15 cellular contexts compared by ENCODE assay signal in genomic region chr21:14547834-14548513, GRCh38. TPM values are rescaled to one million over a fixed set of nuclear protein-coding genes. Genes with fewer than 3 reads are reported as not detected.
DNase-seq lines count a peak whose midpoint lies in the region; ATAC-seq, FAIRE-seq and TF ChIP-seq lines count a peak whose summit lies in the region.
"Had no signal": no experiment of that assay in that cellular context is flagged by ENCODE, and none has a peak within 500 bp of the region (broad histone marks: within the 10 kb centered on the region; RNA-seq: fewer than 3 reads in every experiment).

No MANE protein-coding gene starts in this region.

- H3K4me3 ChIP-seq in pancreas, result no peak overlapping the region
- H3K4me3 ChIP-seq: lung had no signal

- peaks cover 15% of the 10 kb centered on the region for H3K9me3 Mint-ChIP-seq in activated CD4-positive, alpha-beta T cell treated with anti-CD3 and anti-CD28 coated beads, Interleukin-2, amount 10 ng/mL, durations not matched to agents 24 days and 14 days
- peaks cover 6% of the 10 kb centered on the region for H3K9me3 Mint-ChIP-seq in activated CD4-positive, alpha-beta memory T cell treated with anti-CD3 and anti-CD28 coated beads, Interleukin-2, amount 10 ng/mL, durations not matched to agents 7 days and 5 days
- no peaks in the 10 kb centered on the region for H3K9me3 Mint-ChIP-seq in naive thymus-derived CD8-positive, alpha-beta T cell
- H3K9me3 Mint-ChIP-seq: type B pancreatic cell had no signal

- CTCF ChIA-PET in activated CD4-positive, alpha-beta memory T cell treated with anti-CD3 and anti-CD28 coated beads, Interleukin-2, amount 10 ng/mL, durations not matched to agents 7 days and 5 days (lab: Charles Lee), result interaction anchor here (0.6 to 1.2 kb wide), 2 partner anchors 19 to 183 kb away, joined by 3 to 4 read pairs; no protein-coding TSS in a partner anchor

- no peaks in the 10 kb centered on the region for H3K36me3 ChIP-seq in pancreas

- no peaks in the 10 kb centered on the region for H3K4me1 ChIP-seq in pancreas

- H3K9me3 ChIP-seq in pancreas, result no peaks in the 10 kb centered on the region

- no peak for FAIRE-seq in pancreas (lab: Jason Lieb, UNC)
- FAIRE-seq: colon had no signal

- POLR2A ChIA-PET in activated CD4-positive, alpha-beta memory T cell treated with anti-CD3 and anti-CD28 coated beads, Interleukin-2, amount 10 ng/mL, durations not matched to agents 7 days and 5 days (lab: Charles Lee), result interaction anchor here (0.9 to 7.5 kb wide), 7 partner anchors 8 to 165 kb away, joined by 3 to 196 read pairs (median 4); partner anchors contain the start of gene HSPA13
- POLR2A ChIA-PET in naive thymus-derived CD8-positive, alpha-beta T cell (lab: Charles Lee), result no interaction called here

- ATAC-seq in HG02840 (IDR thresholded peaks at IDR 0.05; ENCODE audit: low FRiP score, unreplicated experiment), result peak; percentile 38
- ATAC-seq in naive thymus-derived CD8-positive, alpha-beta T cell, result no peak
- ATAC-seq in HG02571 (IDR thresholded peaks at IDR 0.05; ENCODE audit: unreplicated experiment), result no peak
- no peak for ATAC-seq in pancreas
- ATAC-seq in GM18907 (IDR thresholded peaks at IDR 0.05; ENCODE audit: unreplicated experiment), result no peak

- no peak overlapping the region for H3K27ac ChIP-seq in pancreas

- H3K27ac Mint-ChIP-seq in activated CD4-positive, alpha-beta T cell treated with anti-CD3 and anti-CD28 coated beads, Interleukin-2, amount 10 ng/mL, durations not matched to agents 24 days and 14 days, result peak overlapping the region; percentile 91
- H3K27ac Mint-ChIP-seq in activated CD4-positive, alpha-beta memory T cell treated with anti-CD3 and anti-CD28 coated beads, Interleukin-2, amount 10 ng/mL, durations not matched to agents 7 days and 5 days, result peak overlapping the region; percentile 73
- peak overlapping the region in 7 of 10 donors; percentile 5 to 74 (median 25) for H3K27ac Mint-ChIP-seq in naive thymus-derived CD8-positive, alpha-beta T cell
- H3K27ac Mint-ChIP-seq: type B pancreatic cell had no signal

- peaks cover 47% of the 10 kb centered on the region for H3K4me1 Mint-ChIP-seq in activated CD4-positive, alpha-beta T cell treated with anti-CD3 and anti-CD28 coated beads, Interleukin-2, amount 10 ng/mL, durations not matched to agents 24 days and 14 days
- peaks cover 53% of the 10 kb centered on the region for H3K4me1 Mint-ChIP-seq in activated CD4-positive, alpha-beta memory T cell treated with anti-CD3 and anti-CD28 coated beads, Interleukin-2, amount 10 ng/mL, durations not matched to agents 7 days and 5 days
- H3K4me1 Mint-ChIP-seq in naive thymus-derived CD8-positive, alpha-beta T cell, result peaks cover 16 to 58% (median 33%) of the 10 kb centered on the region in 4 donors

- peak overlapping the region; percentile 76 for H3K4me3 Mint-ChIP-seq in activated CD4-positive, alpha-beta T cell treated with anti-CD3 and anti-CD28 coated beads, Interleukin-2, amount 10 ng/mL, durations not matched to agents 24 days and 14 days
- peak overlapping the region; percentile 53 for H3K4me3 Mint-ChIP-seq in activated CD4-positive, alpha-beta memory T cell treated with anti-CD3 and anti-CD28 coated beads, Interleukin-2, amount 10 ng/mL, durations not matched to agents 7 days and 5 days
- H3K4me3 Mint-ChIP-seq in naive thymus-derived CD8-positive, alpha-beta T cell, result peak overlapping the region in 2 of 10 donors; percentile 26 to 42
- H3K4me3 Mint-ChIP-seq: type B pancreatic cell had no signal

- intact Hi-C loops in activated CD4-positive, alpha-beta T cell treated with anti-CD3 and anti-CD28 coated beads, Interleukin-2, amount 10 ng/mL, durations not matched to agents 24 days and 14 days (cut with micrococcal nuclease), result loop anchor here (1.0 to 5.0 kb wide), 12 partner anchors 14 to 1184 kb away; partner anchors contain the start of gene HSPA13
- intact Hi-C loops in pancreas (cut with DNase I), result no loop called here

- peak; percentile 73 for DNase-seq in activated CD4-positive, alpha-beta T cell treated with anti-CD3 and anti-CD28 coated beads, Interleukin-2, amount 10 ng/mL, durations not matched to agents 24 days and 14 days
- no peak for DNase-seq in activated CD4-positive, alpha-beta T cell treated with anti-CD3 and anti-CD28 coated beads, Interleukin-2, amount 50 U/mL, for 4 hours
- no peak for DNase-seq in activated CD4-positive, alpha-beta memory T cell treated with anti-CD3 and anti-CD28 coated beads, Interleukin-2, amount 10 ng/mL, durations not matched to agents 7 days and 5 days
- no peak for DNase-seq in naive thymus-derived CD8-positive, alpha-beta T cell
- DNase-seq in pancreas, result no peak
- DNase-seq: activated CD4-positive, alpha-beta T cell treated with anti-CD3 and anti-CD28 coated beads for 1 hour had no signal

- H3K27me3 ChIP-seq in pancreas, result no peaks in the 10 kb centered on the region

- TF ChIP-seq CTCF in pancreas (IDR thresholded peaks at IDR 0.05), result no peak

- H3K27me3 Mint-ChIP-seq in activated CD4-positive, alpha-beta T cell treated with anti-CD3 and anti-CD28 coated beads, Interleukin-2, amount 10 ng/mL, durations not matched to agents 24 days and 14 days, result no peaks in the 10 kb centered on the region
- no peaks in the 10 kb centered on the region for H3K27me3 Mint-ChIP-seq in activated CD4-positive, alpha-beta memory T cell treated with anti-CD3 and anti-CD28 coated beads, Interleukin-2, amount 10 ng/mL, durations not matched to agents 7 days and 5 days
- H3K27me3 Mint-ChIP-seq in naive thymus-derived CD8-positive, alpha-beta T cell, result no peaks in the 10 kb centered on the region
- H3K27me3 Mint-ChIP-seq: type B pancreatic cell had no signal

- H3K36me3 Mint-ChIP-seq in activated CD4-positive, alpha-beta T cell treated with anti-CD3 and anti-CD28 coated beads, Interleukin-2, amount 10 ng/mL, durations not matched to agents 24 days and 14 days (ENCODE audit: low read depth), result peaks cover 15% of the 10 kb centered on the region
- peaks cover 21% of the 10 kb centered on the region for H3K36me3 Mint-ChIP-seq in activated CD4-positive, alpha-beta memory T cell treated with anti-CD3 and anti-CD28 coated beads, Interleukin-2, amount 10 ng/mL, durations not matched to agents 7 days and 5 days (ENCODE audit: low read depth)
- no peaks in the 10 kb centered on the region for H3K36me3 Mint-ChIP-seq in naive thymus-derived CD8-positive, alpha-beta T cell
- H3K36me3 Mint-ChIP-seq: type B pancreatic cell had no signal

- 41 to 49% methylated on average over 3 of the region's 3 CpGs for WGBS in pancreas, 2 donors

RNA-seq across cellular contexts. Expression of gene SAMSN1, which starts 1.9 kb away (rescaled TPM):
- total RNA-seq in activated CD4-positive, alpha-beta T cell treated with anti-CD3 and anti-CD28 coated beads, Interleukin-2, amount 10 ng/mL, durations not matched to agents 24 days and 14 days, result 86.4 and 92.7 TPM in 2 replicates
- total RNA-seq in activated CD4-positive, alpha-beta memory T cell treated with anti-CD3 and anti-CD28 coated beads, Interleukin-2, amount 10 ng/mL, durations not matched to agents 7 days and 5 days, result 10 to 100 TPM; 87.1 to 91.0 TPM
- total RNA-seq in naive thymus-derived CD8-positive, alpha-beta T cell, result 10 to 100 TPM; 27.0 to 27.9 TPM
- polyA plus RNA-seq in naive thymus-derived CD8-positive, alpha-beta T cell, result 10 to 100 TPM; 16.1 to 23.6 (median 20.4) TPM
- total RNA-seq in pancreas, result 1 to 10 TPM in 3 of 6 donors, under 1 TPM in 3; 0.12 to 5.0 (median 1.2) TPM
- 1 to 10 TPM in 1 of 2 donors, under 1 TPM in 1; 0.87 to 1.3 TPM for polyA plus RNA-seq in pancreas
- total RNA-seq: A172, fibroblast of lung, osteocyte had no signal
- polyA plus RNA-seq: fibroblast of lung had no signal

Comparison
In these comparisons a context has a peak if more than half of its experiments do, and no peak if none do; other contexts are left out.
1. H3K27ac Mint-ChIP-seq: peak in every context shown above with its lines; median percentile 91 in activated CD4-positive, alpha-beta T cell treated with anti-CD3 and anti-CD28 coated beads, Interleukin-2, amount 10 ng/mL, durations not matched to agents 24 days and 14 days; 73 in activated CD4-positive, alpha-beta memory T cell treated with anti-CD3 and anti-CD28 coated beads, Interleukin-2, amount 10 ng/mL, durations not matched to agents 7 days and 5 days; 25 in naive thymus-derived CD8-positive, alpha-beta T cell.
2. RNA of gene SAMSN1, which starts 1.9 kb away (total RNA-seq): 86.4 to 92.7 TPM in activated CD4-positive, alpha-beta T cell treated with anti-CD3 and anti-CD28 coated beads, Interleukin-2, amount 10 ng/mL, durations not matched to agents 24 days and 14 days, 87.1 to 91.0 TPM in activated CD4-positive, alpha-beta memory T cell treated with anti-CD3 and anti-CD28 coated beads, Interleukin-2, amount 10 ng/mL, durations not matched to agents 7 days and 5 days and 27.0 to 27.9 TPM in naive thymus-derived CD8-positive, alpha-beta T cell; 0.12 to 5.0 TPM in pancreas; every median in the first group is over 4 times any median in the second.